16 cellular contexts compared by ENCODE assay signal in the genomic region with DNA sequence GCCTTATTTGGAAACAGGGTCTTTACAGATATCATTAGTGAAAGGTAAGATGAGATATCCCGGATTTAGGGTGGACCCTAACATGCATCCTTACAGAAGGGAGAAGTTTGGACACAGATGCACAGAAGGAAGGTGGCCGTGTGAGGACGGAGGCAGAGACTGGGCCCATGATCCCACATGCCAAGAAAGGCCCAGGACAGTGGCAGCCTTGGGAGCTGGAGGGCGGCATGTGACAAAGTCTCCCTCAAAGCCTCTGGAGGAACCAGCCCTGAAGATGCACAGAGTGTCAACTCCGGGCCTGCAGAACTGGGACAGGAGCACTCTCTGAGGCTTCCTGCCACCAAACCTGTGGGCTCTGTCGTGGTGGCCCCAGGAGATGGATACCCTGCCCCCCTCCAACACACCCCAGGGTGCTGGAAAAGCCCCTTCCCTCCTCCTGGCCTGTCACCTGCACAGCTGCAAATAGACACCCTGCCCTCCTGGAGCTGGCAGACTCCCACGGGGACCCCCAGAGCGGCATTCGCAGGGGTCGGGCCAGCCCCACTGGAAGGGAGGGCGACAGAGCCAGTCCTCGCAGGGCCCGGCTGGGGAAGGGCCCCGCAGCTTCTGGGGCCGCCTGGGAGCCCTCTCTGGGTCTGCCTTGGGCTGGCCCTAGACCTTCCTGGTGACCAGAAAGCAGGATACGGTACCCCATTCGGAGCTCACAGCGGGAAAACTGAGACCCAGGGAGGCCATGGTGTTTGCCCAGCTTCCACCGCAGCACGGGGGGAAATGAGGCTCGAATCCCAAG. TPM values are rescaled to one million over a fixed set of nuclear protein-coding genes. Genes with fewer than 3 reads are reported as not detected.
DNase-seq lines count a peak whose midpoint lies in the region; ATAC-seq, FAIRE-seq and TF ChIP-seq lines count a peak whose summit lies in the region.
"Had no signal": no experiment of that assay in that cellular context is flagged by ENCODE, and none has a peak within 500 bp of the region (broad histone marks: within the 10 kb centered on the region; RNA-seq: fewer than 3 reads in every experiment).

No MANE protein-coding gene starts in this region.

- no peaks in the 10 kb centered on the region for H3K9me3 ChIP-seq in SK-N-MC (ENCODE audit: low read depth, low read length)
- no peaks in the 10 kb centered on the region for H3K9me3 ChIP-seq in kidney (ENCODE audit: control insufficient read depth in 1 of 2, low read length in 2 of 2)
- H3K9me3 ChIP-seq in subcutaneous abdominal adipose tissue (ENCODE audit: control insufficient read depth in 5 of 5, low read length in 5 of 5) = no peaks in the 10 kb centered on the region

- H3K36me3 ChIP-seq in H7 (replicated peaks; ENCODE audit: control insufficient read depth, insufficient read depth, low read length) (no peaks in the 10 kb centered on the region), SK-N-MC (ENCODE audit: insufficient read depth, low read length) (no peaks in the 10 kb centered on the region; the same call in 1 of the 2 replicates), kidney (ENCODE audit: control insufficient read depth in 1 of 2, insufficient read depth in 2 of 2, low read length in 2 of 2) (no peaks in the 10 kb centered on the region), subcutaneous abdominal adipose tissue (ENCODE audit: control insufficient read depth in 5 of 5, insufficient read depth in 5 of 5, low read length in 5 of 5) (peaks cover 0 to 17% (median 9%) of the 10 kb centered on the region in 5 donors)

- no peak overlapping the region for H3K4me3 ChIP-seq in H7 (ENCODE audit: insufficient read depth, low read depth, low read length)
- no peak overlapping the region for H3K4me3 ChIP-seq in SK-N-MC
- no peak overlapping the region for H3K4me3 ChIP-seq in kidney (ENCODE audit: low read length in 2 of 2)
- H3K4me3 ChIP-seq in subcutaneous abdominal adipose tissue (ENCODE audit: low read depth in 1 of 5, low read length in 5 of 5) = no peak overlapping the region

- TF ChIP-seq CTCF in kidney (IDR thresholded peaks at IDR 0.05; ENCODE audit: borderline replicate concordance, extremely low read depth, insufficient read depth) = no peak

- peaks cover 22 to 31% of the 10 kb centered on the region in 2 donors for H3K4me1 ChIP-seq in kidney (ENCODE audit: control insufficient read depth in 1 of 2, insufficient read depth in 1 of 2, low read depth in 1 of 2, low read length in 2 of 2)
- H3K4me1 ChIP-seq in subcutaneous abdominal adipose tissue (ENCODE audit: control insufficient read depth in 5 of 5, insufficient read depth in 5 of 5, low read length in 5 of 5) = peaks cover 4 to 71% (median 63%) of the 10 kb centered on the region in 5 donors

- DNase-seq in H7 = peak; percentile 74
- DNase-seq in SK-N-MC (ENCODE audit: low read depth, low spot score) = no peak
- DNase-seq in kidney = peak; percentile 58
- no peak for DNase-seq in activated gamma-delta T cell (lab: John Stamatoyannopoulos, UW)
- DNase-seq: activated CD4-positive, alpha-beta T cell treated with anti-CD3 and anti-CD28 coated beads for 48 hours; activated T-cell treated with anti-CD3 and anti-CD28 coated beads, Interleukin-2, amount 50 U/mL, for 48 hours; MV-4-11; NCI-H2081; NCI-H526; nephron progenitor cell had no signal

- FAIRE-seq in kidney (lab: Jason Lieb, UNC) = no peak
- FAIRE-seq: colon, GM18507 had no signal

- ATAC-seq in GM18502 (IDR thresholded peaks at IDR 0.05; ENCODE audit: poor library complexity, unreplicated experiment) (no peak), HG02885 (IDR thresholded peaks at IDR 0.05; ENCODE audit: poor library complexity, unreplicated experiment) (no peak)

- intact Hi-C loops in kidney (cut with DNase I) = no loop called here

- H3K9ac ChIP-seq in SK-N-MC (ENCODE audit: insufficient read length) (no peak overlapping the region), kidney (ENCODE audit: low read length in 2 of 2) (peak overlapping the region in 1 of 2 donors; percentile 9), subcutaneous abdominal adipose tissue (ENCODE audit: low read length in 5 of 5) (peak overlapping the region in 1 of 5 donors; percentile 59)

- peak overlapping the region; percentile 42; the same call in 1 of the 2 replicates for H3K27ac ChIP-seq in SK-N-MC
- H3K27ac ChIP-seq in kidney (ENCODE audit: low read depth in 2 of 2, low read length in 2 of 2) = no peak overlapping the region
- peak overlapping the region; percentile 65 for H3K27ac ChIP-seq in subcutaneous abdominal adipose tissue (ENCODE audit: low read depth, low read length)
- H3K27ac ChIP-seq: epithelial cell of prostate had no signal

- H3K27me3 ChIP-seq in H7 (ENCODE audit: control insufficient read depth, insufficient read depth, low read length) (no peaks in the 10 kb centered on the region), subcutaneous abdominal adipose tissue (ENCODE audit: control insufficient read depth in 5 of 5, insufficient read depth in 4 of 5, low read length in 5 of 5) (no peaks in the 10 kb centered on the region)

RNA-seq across cellular contexts. Expression of gene NACC2, which starts 7.9 kb away (rescaled TPM):
- 16.6 and 19.3 TPM in 2 replicates for total RNA-seq in H7 (2014; rRNA removed; shearing (Covaris generic))
- total RNA-seq in kidney = 30.9 TPM
- polyA plus RNA-seq in kidney (ENCODE audit: insufficient read depth, low read depth, low replicate concordance) = 7.1 TPM

RNA-seq across cellular contexts. Expression of gene TMEM250, which starts 31.5 kb away (rescaled TPM):
- total RNA-seq in H7 (2014; rRNA removed; shearing (Covaris generic)) = 50.7 and 66.1 TPM in 2 replicates
- 33.1 TPM for total RNA-seq in kidney
- 22.2 TPM for polyA plus RNA-seq in kidney (ENCODE audit: insufficient read depth, low read depth, low replicate concordance)

Comparison
In these comparisons a context has a peak if more than half of its experiments do, and no peak if none do; other contexts are left out.
1. DNase-seq: peak in H7 (single experiment) and kidney (single experiment); none in SK-N-MC (single experiment) and activated gamma-delta T cell (single experiment).
2. H3K27ac ChIP-seq: peak in SK-N-MC (single experiment) and subcutaneous abdominal adipose tissue (single experiment); none in kidney (0 of 2).